In the genomic region with DNA sequence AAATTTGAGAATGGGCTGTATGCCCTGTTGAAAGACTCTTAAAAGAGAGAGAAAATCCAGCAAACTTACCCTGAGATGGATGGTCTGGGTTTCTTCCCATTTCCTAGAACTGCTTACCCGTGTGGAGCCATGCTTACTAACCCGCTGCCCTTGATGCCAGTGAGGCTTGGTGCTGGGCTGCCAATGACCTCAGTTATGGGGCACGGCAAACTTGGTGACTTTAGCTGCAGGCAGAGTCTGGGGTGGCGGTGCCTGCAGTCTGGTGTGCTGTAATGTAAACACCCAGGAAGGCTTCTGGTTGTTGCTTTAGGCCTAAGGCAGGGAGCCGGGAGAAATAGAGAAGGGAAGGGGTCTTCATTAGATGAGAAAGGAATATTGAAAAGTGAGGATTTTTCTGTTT, we compare ENCODE assay signal across 1 cellular context.
TF ChIP-seq lines count a peak whose summit lies in the region.

No MANE protein-coding gene starts in this region.

TF ChIP-seq in SK-N-SH treated with all-trans-retinoic acid at 6 μM for 48 hours, 23 proteins besides CTCF, POLR2A, EP300 and RAD21 (continued from another document):
- TF ChIP-seq, protein P1, sequence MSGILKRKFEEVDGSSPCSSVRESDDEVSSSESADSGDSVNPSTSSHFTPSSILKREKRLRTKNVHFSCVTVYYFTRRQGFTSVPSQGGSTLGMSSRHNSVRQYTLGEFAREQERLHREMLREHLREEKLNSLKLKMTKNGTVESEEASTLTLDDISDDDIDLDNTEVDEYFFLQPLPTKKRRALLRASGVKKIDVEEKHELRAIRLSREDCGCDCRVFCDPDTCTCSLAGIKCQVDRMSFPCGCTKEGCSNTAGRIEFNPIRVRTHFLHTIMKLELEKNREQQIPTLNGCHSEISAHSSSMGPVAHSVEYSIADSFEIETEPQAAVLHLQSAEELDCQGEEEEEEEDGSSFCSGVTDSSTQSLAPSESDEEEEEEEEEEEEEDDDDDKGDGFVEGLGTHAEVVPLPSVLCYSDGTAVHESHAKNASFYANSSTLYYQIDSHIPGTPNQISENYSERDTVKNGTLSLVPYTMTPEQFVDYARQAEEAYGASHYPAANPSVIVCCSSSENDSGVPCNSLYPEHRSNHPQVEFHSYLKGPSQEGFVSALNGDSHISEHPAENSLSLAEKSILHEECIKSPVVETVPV (CRISPR knock-in tag; IDR thresholded peaks at IDR 0.05): no peak
- TF ChIP-seq POU6F1 (CRISPR knock-in tag; IDR thresholded peaks at IDR 0.05; ENCODE audit: borderline replicate concordance, low read depth): no peak
TF ChIP-seq in SK-N-SH treated with all-trans-retinoic acid at 6 μM for 48 hours: peak in this region for 0.
